ENCODE assay signal across 16 cellular contexts in the genomic region with DNA sequence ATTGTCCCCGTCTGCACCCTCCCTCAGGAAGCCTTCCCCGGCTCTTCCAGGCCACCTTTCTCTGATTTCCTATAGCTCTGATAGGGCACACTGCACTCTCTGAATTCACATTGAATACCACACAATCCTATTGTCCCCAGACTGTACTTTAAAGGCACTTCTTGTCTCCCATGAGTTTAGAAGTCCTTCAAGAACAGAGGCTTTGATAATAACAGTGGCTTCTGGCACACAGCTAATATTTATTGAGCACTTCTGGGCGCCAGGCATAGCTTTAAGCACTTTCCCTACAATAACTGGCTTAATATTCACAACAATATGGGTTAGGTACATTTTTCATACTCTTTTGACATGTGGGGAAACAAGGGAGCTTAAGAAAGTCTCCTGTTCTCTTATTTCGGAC.
DNase-seq lines count a peak whose midpoint lies in the region; ATAC-seq and TF ChIP-seq lines count a peak whose summit lies in the region.
"Had no signal": no experiment of that assay in that cellular context is flagged by ENCODE, and none has a peak within 500 bp of the region (broad histone marks: within the 10 kb centered on the region; RNA-seq: fewer than 3 reads in every experiment).

No MANE protein-coding gene starts in this region.

- no peaks in the 10 kb centered on the region for H3K27me3 ChIP-seq in BLaER1 treated with 17β-estradiol and CSF1 and Interleukin-3, amounts not matched to agents 10 nM and 100 nM
- H3K27me3 ChIP-seq in lower lobe of right lung (ENCODE audit: low read depth), result no peaks in the 10 kb centered on the region
- H3K27me3 ChIP-seq: BE2C had no signal

- peaks cover 6% of the 10 kb centered on the region for H3K27me3 Mint-ChIP-seq in HFFc6 (ENCODE audit: insufficient read depth)

- H3K36me3 Mint-ChIP-seq in HFFc6 (ENCODE audit: low read depth), result no peaks in the 10 kb centered on the region
- H3K36me3 Mint-ChIP-seq: CD8-positive, alpha-beta T cell had no signal

- TF ChIP-seq CTCF in lower lobe of right lung (IDR thresholded peaks at IDR 0.05), result no peak
- TF ChIP-seq CTCF in HFFc6 (IDR thresholded peaks at IDR 0.05), result no peak

- no peaks in the 10 kb centered on the region for H3K36me3 ChIP-seq in BLaER1 treated with 17β-estradiol and CSF1 and Interleukin-3, amounts not matched to agents 10 nM and 100 nM
- no peaks in the 10 kb centered on the region for H3K36me3 ChIP-seq in lower lobe of right lung
- H3K36me3 ChIP-seq: BE2C had no signal

- no peak overlapping the region for H3K4me3 ChIP-seq in BLaER1 treated with 17β-estradiol and CSF1 and Interleukin-3, amounts not matched to agents 10 nM and 100 nM
- H3K4me3 ChIP-seq in lower lobe of right lung, result no peak overlapping the region

- no peak overlapping the region for H3K4me3 Mint-ChIP-seq in HFFc6
- H3K4me3 Mint-ChIP-seq: CD4-positive, alpha-beta T cell; CD8-positive, alpha-beta T cell had no signal

- DNase-seq in DMS79 treated with DMSO at 0.1 percent for 48 hours (lab: John Stamatoyannopoulos, UW) (peak; percentile 41), lower lobe of right lung (no peak), HFFc6 (no peak), MV-4-11 (lab: John Stamatoyannopoulos, UW) (no peak), NCI-H187 treated with DMSO at 0.1 percent for 48 hours (lab: John Stamatoyannopoulos, UW) (no peak)
- DNase-seq: 8988T; ACHN; BE2C; C1 segment of cervical spinal cord; Caco-2; Calu3; CD4-positive, alpha-beta T cell; CD8-positive, alpha-beta T cell; GF-D8 had no signal

- no peaks in the 10 kb centered on the region for H3K9me3 ChIP-seq in BLaER1 treated with 17β-estradiol and CSF1 and Interleukin-3, amounts not matched to agents 10 nM and 100 nM (replicated peaks in 1 of 11)
- H3K9me3 ChIP-seq in lower lobe of right lung, result no peaks in the 10 kb centered on the region
- H3K9me3 ChIP-seq: BE2C had no signal

- ATAC-seq in lower lobe of right lung, result peak; percentile 47 to 90
- ATAC-seq in HG02623 (IDR thresholded peaks at IDR 0.05; ENCODE audit: unreplicated experiment), result no peak
- ATAC-seq: CD8-positive, alpha-beta T cell had no signal

- H3K4me1 ChIP-seq in BLaER1 treated with 17β-estradiol and CSF1 and Interleukin-3, amounts not matched to agents 10 nM and 100 nM, result peaks cover 12 to 22% (median 20%) of the 10 kb centered on the region in 10 experiments
- no peaks in the 10 kb centered on the region for H3K4me1 ChIP-seq in lower lobe of right lung
- H3K4me1 ChIP-seq: BE2C, Caco-2 had no signal

- peaks cover 48% of the 10 kb centered on the region for H3K9me3 Mint-ChIP-seq in HFFc6

- peak overlapping the region in 1 of 11 experiments; percentile 34; a peak in 1 of 22 replicates for H3K27ac ChIP-seq in BLaER1 treated with 17β-estradiol and CSF1 and Interleukin-3, amounts not matched to agents 10 nM and 100 nM
- no peak overlapping the region for H3K27ac ChIP-seq in lower lobe of right lung

- no peaks in the 10 kb centered on the region for H3K4me1 Mint-ChIP-seq in HFFc6 (ENCODE audit: low read depth)

- H4K20me1 ChIP-seq in BLaER1 treated with 17β-estradiol and CSF1 and Interleukin-3, amounts not matched to agents 10 nM and 100 nM, result no peaks in the 10 kb centered on the region

- peak overlapping the region in 9 of 11 experiments; percentile 53 to 79 (median 64); a peak in 16 of 22 replicates for H3K4me2 ChIP-seq in BLaER1 treated with 17β-estradiol and CSF1 and Interleukin-3, amounts not matched to agents 10 nM and 100 nM

- no peak overlapping the region for H3K27ac Mint-ChIP-seq in HFFc6
- H3K27ac Mint-ChIP-seq: CD4-positive, alpha-beta T cell; CD8-positive, alpha-beta T cell had no signal

- H3K9ac ChIP-seq in BLaER1 treated with 17β-estradiol and CSF1 and Interleukin-3, amounts not matched to agents 10 nM and 100 nM, result no peak overlapping the region

- intact Hi-C loops in lower lobe of right lung (cut with DNase I), result no loop called here
